In genomic region chr10:64648915-64649314, GRCh38 we compare ENCODE assay signal across 12 cellular contexts.
DNase-seq lines count a peak whose midpoint lies in the region; ATAC-seq, FAIRE-seq and TF ChIP-seq lines count a peak whose summit lies in the region.
"Had no signal": no experiment of that assay in that cellular context is flagged by ENCODE, and none has a peak within 500 bp of the region (broad histone marks: within the 10 kb centered on the region; RNA-seq: fewer than 3 reads in every experiment).

No MANE protein-coding gene starts in this region.

- intact Hi-C loops in HepG2 (cut with micrococcal nuclease; ENCODE audit: unreplicated experiment): no loop called here
- intact Hi-C loops in vagina (cut with DNase I): no loop called here

- peak; percentile 2 for DNase-seq in G401 (ENCODE audit: low spot score)
- peak; percentile 7 for DNase-seq in Jurkat, Clone E6-1 (ENCODE audit: low read depth, low spot score)
- DNase-seq in SKM-1 (lab: John Stamatoyannopoulos, UW; ENCODE audit: unreplicated experiment): peak; percentile 69
- peak; percentile 1 for DNase-seq in HepG2 (ENCODE audit: low spot score)
- DNase-seq in vagina (ENCODE audit: extremely low spot score in 2 of 2): no peak
- no peak for DNase-seq in NCI-H2029 treated with DMSO at 0.1 percent for 48 hours (lab: John Stamatoyannopoulos, UW)
- no peak for DNase-seq in HCEC 1CT
- DNase-seq: activated CD4-positive, alpha-beta T cell treated with anti-CD3 and anti-CD28 coated beads, Interleukin-2, amount 10 ng/mL, durations not matched to agents 24 days and 14 days; effector memory CD8-positive, alpha-beta T cell; NCI-H510A treated with DMSO at 0.1 percent for 48 hours had no signal

- H3K27ac ChIP-seq in HepG2 (ENCODE audit: extremely low read length, insufficient read depth, low read length) (no peak overlapping the region), vagina (no peak overlapping the region)

- CTCF ChIA-PET in HepG2 (lab: Yijun Ruan, JAX; ENCODE audit: low intra/inter-chr PET ratio, low total read pairs): no interaction called here

- in situ Hi-C loops in G401 (cut with HindIII; ENCODE audit: low sequenced_read_pairs): no loop called here
- in situ Hi-C loops in HepG2 (cut with HindIII; ENCODE audit: extremely low pct_ligation_motif_present, low pct_unique_long_range_greater_than_20kb): no loop called here

- no peak for TF ChIP-seq CTCF in HepG2 (CRISPR knock-in tag; IDR thresholded peaks at IDR 0.05)
- no peak for TF ChIP-seq CTCF in vagina (IDR thresholded peaks at IDR 0.05)

- no peak overlapping the region for H2AFZ ChIP-seq in HepG2 (ENCODE audit: low read length)

- H3K79me2 ChIP-seq in HepG2 (ENCODE audit: insufficient read depth, low read length): no peaks in the 10 kb centered on the region

- ATAC-seq in HepG2: peak; percentile 75
- no peak for ATAC-seq in GM19395 (IDR thresholded peaks at IDR 0.05; ENCODE audit: unreplicated experiment)
- ATAC-seq: effector memory CD8-positive, alpha-beta T cell had no signal

- POLR2A ChIA-PET in HepG2 (lab: Yijun Ruan, JAX): no interaction called here

- no peak overlapping the region for H3K9ac ChIP-seq in HepG2 (ENCODE audit: insufficient read depth, low read depth, low read length)

- no peak for TF ChIP-seq POLR2A in HepG2 (IDR thresholded peaks at IDR 0.05; ENCODE audit: insufficient read depth in 1 of 2, low read depth in 2 of 2, low read length in 2 of 2)
- TF ChIP-seq POLR2A in vagina (IDR thresholded peaks at IDR 0.05): no peak

- H3K9me3 ChIP-seq in HepG2 (ENCODE audit: low read length) (no peaks in the 10 kb centered on the region), vagina (no peaks in the 10 kb centered on the region)

- no peaks in the 10 kb centered on the region for H4K20me1 ChIP-seq in HepG2 (ENCODE audit: insufficient read depth, low read length)

- H3K36me3 ChIP-seq in HepG2 (replicated peaks in 1 of 2; ENCODE audit: control insufficient read depth in 1 of 2, insufficient read depth in 2 of 2, low read length in 2 of 2) (no peaks in the 10 kb centered on the region), vagina (no peaks in the 10 kb centered on the region)

- FAIRE-seq in HepG2 (lab: Jason Lieb, UNC): no peak
- FAIRE-seq: urothelium cell line had no signal

- H3K4me2 ChIP-seq in HepG2 (ENCODE audit: low read depth, low read length): no peak overlapping the region

- H3K4me1 ChIP-seq in HepG2 (ENCODE audit: insufficient read depth, low read length) (no peaks in the 10 kb centered on the region), vagina (no peaks in the 10 kb centered on the region)

- no peak overlapping the region for H3K4me3 ChIP-seq in Jurkat, Clone E6-1 (ENCODE audit: low read length)
- no peak overlapping the region for H3K4me3 ChIP-seq in HepG2 (replicated peaks in 1 of 3; ENCODE audit: insufficient read depth in 1 of 3, low read depth in 2 of 3, low read length in 3 of 3)
- no peak overlapping the region for H3K4me3 ChIP-seq in vagina

- no peak for TF ChIP-seq RAD21 in HepG2 (CRISPR knock-in tag; IDR thresholded peaks at IDR 0.05)

- H3K27me3 ChIP-seq in HepG2 (ENCODE audit: control insufficient read depth in 1 of 2, insufficient read depth in 2 of 2, low read length in 2 of 2): no peaks in the 10 kb centered on the region
- H3K27me3 ChIP-seq in vagina: no peaks in the 10 kb centered on the region

- no TSS peak for BruUV-seq in HepG2 (replicated peaks; lab: Mats Ljungman, UMichigan)

- TF ChIP-seq EP300 in HepG2 (IDR thresholded peaks at IDR 0.05; ENCODE audit: low read depth in 2 of 2, low read length in 2 of 2) (no peak), HepG2 (CRISPR knock-in tag; IDR thresholded peaks at IDR 0.05; ENCODE audit: borderline replicate concordance) (no peak)

- 8% methylated on average over 3 of the region's 3 CpGs for WGBS in HepG2 (ENCODE audit: low lambda C conversion rate)

TF ChIP-seq in HepG2, 621 proteins besides CTCF, POLR2A, EP300 and RAD21:
- TF ChIP-seq STAG1 (CRISPR knock-in tag; IDR thresholded peaks at IDR 0.05) (0 out of 2 replicates have a peak, but pooled peaks have one; percentile 9), ZC3H13 (CRISPR knock-in tag; IDR thresholded peaks at IDR 0.05) (no peak)

Comparison
In these comparisons a context has a peak if more than half of its experiments do, and no peak if none do; other contexts are left out.
1. DNase-seq: peak in G401 (single experiment), Jurkat, Clone E6-1 (single experiment), SKM-1 (single experiment) and HepG2 (single experiment); none in vagina (0 of 2), NCI-H2029 treated with DMSO at 0.1 percent for 48 hours (single experiment) and HCEC 1CT (single experiment).